Comparison of ENCODE assay signal across 14 cellular contexts in the genomic region with DNA sequence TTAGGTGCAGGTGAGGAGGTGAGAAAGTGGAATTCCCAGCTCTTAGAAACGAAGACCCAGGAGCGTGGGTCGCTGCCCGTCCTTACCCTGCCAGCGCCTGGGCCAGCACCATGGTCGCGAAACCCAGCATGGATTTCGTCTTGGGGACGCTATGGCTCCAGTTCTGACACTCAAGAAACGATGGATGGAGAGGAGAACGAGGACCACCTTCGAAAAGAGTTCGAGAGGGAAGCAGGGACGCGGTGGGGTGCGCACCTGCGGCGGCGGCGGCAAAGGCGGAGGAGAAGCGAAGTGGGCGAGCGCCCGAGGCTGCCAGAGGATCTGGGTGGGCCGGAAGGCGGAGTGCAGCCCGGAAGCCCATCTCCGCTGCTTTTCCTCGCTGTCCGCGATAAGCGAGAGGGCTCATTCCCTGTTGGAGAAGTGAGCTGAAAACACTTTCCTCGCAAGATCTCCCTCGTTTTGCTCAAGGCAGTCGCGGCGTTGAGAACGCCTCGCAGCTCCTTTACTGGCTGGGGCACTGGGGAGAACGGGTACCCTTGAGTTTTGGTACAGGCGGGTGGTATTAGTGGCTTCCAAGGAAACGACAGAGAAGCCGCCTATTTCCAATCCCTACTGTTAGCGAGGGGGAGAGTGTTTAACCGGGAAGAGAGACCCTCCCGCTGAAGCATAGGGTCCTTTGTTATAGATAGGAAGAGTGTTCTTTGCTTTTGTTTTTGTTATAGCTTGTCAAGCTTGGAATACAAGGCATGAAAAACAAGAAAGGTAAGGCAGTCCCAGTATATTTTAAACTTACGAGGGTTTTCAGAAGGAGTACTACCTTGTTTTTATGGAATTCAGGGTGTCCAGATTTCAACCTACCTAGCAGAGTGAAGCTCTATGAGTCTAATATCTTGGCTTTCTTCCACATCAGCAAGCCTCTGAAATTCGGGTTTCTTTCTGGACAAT.
DNase-seq lines count a peak whose midpoint lies in the region; ATAC-seq, FAIRE-seq and TF ChIP-seq lines count a peak whose summit lies in the region.
"Had no signal": no experiment of that assay in that cellular context is flagged by ENCODE, and none has a peak within 500 bp of the region (broad histone marks: within the 10 kb centered on the region; RNA-seq: fewer than 3 reads in every experiment).

No MANE protein-coding gene starts in this region.

- peaks cover 56% of the 10 kb centered on the region for H3K27me3 ChIP-seq in keratinocyte (ENCODE audit: control insufficient read depth, extremely low read depth, insufficient read depth, low read length)

- peaks cover 18% of the 10 kb centered on the region for H3K4me1 ChIP-seq in keratinocyte (ENCODE audit: control insufficient read depth, extremely low read depth, insufficient read depth, low read length)

- no peaks in the 10 kb centered on the region for H3K36me3 ChIP-seq in keratinocyte (ENCODE audit: control insufficient read depth in 2 of 2, extremely low read depth in 1 of 2, insufficient read depth in 2 of 2, low read length in 2 of 2)

- H4K20me1 ChIP-seq in keratinocyte (ENCODE audit: control insufficient read depth, extremely low read depth, insufficient read depth, low read length) = no peaks in the 10 kb centered on the region

- H3K4me2 ChIP-seq in keratinocyte (ENCODE audit: control insufficient read depth, extremely low read depth, insufficient read depth, low read depth, low read length) = peak overlapping the region; percentile 67

- TF ChIP-seq CTCF in astrocyte of the cerebellum (IDR thresholded peaks at IDR 0.05; ENCODE audit: low read depth, low read length, missing control alignments) (no peak), keratinocyte (optimal IDR thresholded peaks at IDR 0.05 in 1 of 3, IDR thresholded peaks at IDR 0.05 in 1 of 3, conservative IDR thresholded peaks at IDR 0.05 in 1 of 3; ENCODE audit: extremely low read depth in 1 of 3, insufficient read depth in 2 of 3, low read length in 3 of 3) (no peak)

- no peaks in the 10 kb centered on the region for H3K79me2 ChIP-seq in keratinocyte (ENCODE audit: control insufficient read depth, insufficient read depth, low read length)

- H3K27ac ChIP-seq in keratinocyte (ENCODE audit: control insufficient read depth, insufficient read depth, low read length) = no peak overlapping the region

- H3K4me1 Mint-ChIP-seq in stimulated activated naive CD8-positive, alpha-beta T cell treated with anti-CD3 and anti-CD28 coated beads, Interleukin-15, Interleukin-2, amounts not matched to agents 100 ng/mL and 50 ng/mL, for 24 hours (ENCODE audit: low read depth) = peaks cover 25% of the 10 kb centered on the region

- peaks cover 98% of the 10 kb centered on the region for H3K27me3 Mint-ChIP-seq in stimulated activated naive CD8-positive, alpha-beta T cell treated with anti-CD3 and anti-CD28 coated beads, Interleukin-15, Interleukin-2, amounts not matched to agents 100 ng/mL and 50 ng/mL, for 24 hours

- peak overlapping the region; percentile 66 for H3K4me3 Mint-ChIP-seq in stimulated activated naive CD8-positive, alpha-beta T cell treated with anti-CD3 and anti-CD28 coated beads, Interleukin-15, Interleukin-2, amounts not matched to agents 100 ng/mL and 50 ng/mL, for 24 hours

- no peaks in the 10 kb centered on the region for H3K9me3 ChIP-seq in keratinocyte (ENCODE audit: control insufficient read depth, low read depth, low read length)

- H3K27ac Mint-ChIP-seq in stimulated activated naive CD8-positive, alpha-beta T cell treated with anti-CD3 and anti-CD28 coated beads, Interleukin-15, Interleukin-2, amounts not matched to agents 100 ng/mL and 50 ng/mL, for 24 hours = no peak overlapping the region

- no peak for FAIRE-seq in keratinocyte (lab: Jason Lieb, UNC)
- FAIRE-seq: GM12878 had no signal

- no peaks in the 10 kb centered on the region for H3K9me1 ChIP-seq in keratinocyte (ENCODE audit: control insufficient read depth, extremely low read depth, insufficient read depth, low read length)

- DNase-seq in stimulated activated naive CD8-positive, alpha-beta T cell treated with anti-CD3 and anti-CD28 coated beads, Interleukin-15, Interleukin-2, amounts not matched to agents 100 U/mL and 50 U/mL, for 24 hours = no peak
- DNase-seq in astrocyte of the cerebellum (ENCODE audit: low read depth) (no peak), keratinocyte (ENCODE audit: low read depth, low spot score) (no peak), NCI-H510A (lab: John Stamatoyannopoulos, UW) (no peak), HK-2 (ENCODE audit: unreplicated experiment) (no peak), HT-29 (ENCODE audit: low spot score) (no peak), anterior cingulate cortex (lab: John Stamatoyannopoulos, UW) (no peak)
- DNase-seq: activated CD4-positive, alpha-beta T cell treated with anti-CD3 and anti-CD28 coated beads, Interleukin-2, amount 50 U/mL, for 4 hours; COR-L47; KG1; NCI-H2171 treated with DMSO at 0.1 percent for 48 hours; stimulated activated CD4-positive, alpha-beta T cell treated with anti-CD3 and anti-CD28 coated beads, Interleukin-2, amount 100 ng/mL, for 24 hours had no signal

- no peak overlapping the region for H3K9ac ChIP-seq in keratinocyte (ENCODE audit: control insufficient read depth, extremely low read depth, insufficient read depth, low read length)

- peak overlapping the region; percentile 4 for H2AFZ ChIP-seq in keratinocyte (ENCODE audit: control insufficient read depth, low read length)

- no peak for ATAC-seq in stimulated activated naive CD8-positive, alpha-beta T cell treated with anti-CD3 and anti-CD28 coated beads, Interleukin-15, Interleukin-2, amounts not matched to agents 100 U/mL and 50 U/mL, for 24 hours
- ATAC-seq: GM12878 had no signal

- in situ Hi-C loops in astrocyte of the cerebellum (cut with HindIII; ENCODE audit: low sequenced_read_pairs) = no loop called here

- dilution Hi-C loops in keratinocyte (cut with MboI; ENCODE audit: extremely low pct_ligation_motif_present, low sequenced_read_pairs) = no loop called here

- H3K4me3 ChIP-seq in astrocyte of the cerebellum (ENCODE audit: low read depth, low read length) (peak overlapping the region; percentile 13), keratinocyte (ENCODE audit: control insufficient read depth in 2 of 3, extremely low read depth in 1 of 3, insufficient read depth in 2 of 3, low read depth in 1 of 3, low read length in 3 of 3) (peak overlapping the region; percentile 26 to 58 (median 34))
- H3K4me3 ChIP-seq: GM12878 had no signal

- H3K36me3 Mint-ChIP-seq in stimulated activated naive CD8-positive, alpha-beta T cell treated with anti-CD3 and anti-CD28 coated beads, Interleukin-15, Interleukin-2, amounts not matched to agents 100 ng/mL and 50 ng/mL, for 24 hours (ENCODE audit: low read depth) = peaks cover 14% of the 10 kb centered on the region

- H3K9me3 Mint-ChIP-seq in stimulated activated naive CD8-positive, alpha-beta T cell treated with anti-CD3 and anti-CD28 coated beads, Interleukin-15, Interleukin-2, amounts not matched to agents 100 ng/mL and 50 ng/mL, for 24 hours = peaks cover 28% of the 10 kb centered on the region
